Comparison of ENCODE assay signal across 20 cellular contexts in genomic region chr7:151783958-151784575, GRCh38.
"Had no signal": no experiment of that assay in that cellular context is flagged by ENCODE, and none has a peak within 500 bp of the region (broad histone marks: within the 10 kb centered on the region; RNA-seq: fewer than 3 reads in every experiment).

No MANE protein-coding gene starts in this region.

- DNase-seq: effector memory CD8-positive, alpha-beta T cell; gastrocnemius medialis; immature natural killer cell; left ventricle myocardium superior; naive thymus-derived CD4-positive, alpha-beta T cell; nephron progenitor cell; stimulated activated CD4-positive, alpha-beta T cell treated with anti-CD3 and anti-CD28 coated beads, Interleukin-4, amount 100 ng/mL, for 1 hour; stimulated activated CD8-positive, alpha-beta memory T cell treated with anti-CD3 and anti-CD28 coated beads, Interleukin-4, amount 100 ng/mL, for 48 hours; tibial artery; upper lobe of left lung; uterus had no signal

- H3K27ac ChIP-seq: epithelial cell of prostate, esophagus muscularis mucosa, gastrocnemius medialis, right atrium auricular region, tibial artery, upper lobe of left lung, uterus had no signal

- ATAC-seq: effector memory CD8-positive, alpha-beta T cell; gastrocnemius medialis; left cardiac atrium; left ventricle myocardium superior; naive thymus-derived CD4-positive, alpha-beta T cell; stimulated activated memory B cell treated with anti-CD40 and anti-IgM and Interleukin-4, amounts not matched to agents 10 μg/mL and 1 μg/mL and 100 μg/mL, for 72 hours had no signal

- H3K36me3 ChIP-seq: gastrocnemius medialis, right atrium auricular region, uterus had no signal

- H3K27ac Mint-ChIP-seq: dendritic cell treated with granulocyte-macrophage colony-stimulating factor and Interleukin-4, amounts not matched to agents 40 ng/mL and 50 ng/mL, for 4 days; immature natural killer cell; nephron progenitor cell had no signal

- H3K27me3 ChIP-seq: esophagus muscularis mucosa, gastrocnemius medialis, right atrium auricular region, tibial artery, upper lobe of left lung, uterus had no signal

- H3K4me1 ChIP-seq: uterus had no signal

- H3K27me3 Mint-ChIP-seq: dendritic cell treated with granulocyte-macrophage colony-stimulating factor and Interleukin-4, amounts not matched to agents 40 ng/mL and 50 ng/mL, for 4 days; effector memory CD8-positive, alpha-beta T cell; stimulated activated memory B cell treated with anti-CD40 and anti-IgM and Interleukin-4, amounts not matched to agents 10 μg/mL and 1 μg/mL and 100 μg/mL, for 72 hours; stimulated activated naive CD8-positive, alpha-beta T cell treated with anti-CD3 and anti-CD28 coated beads, Interleukin-15, Interleukin-2, amounts not matched to agents 100 ng/mL and 50 ng/mL, for 24 hours had no signal

- H3K9me3 ChIP-seq: esophagus muscularis mucosa, gastrocnemius medialis, right atrium auricular region, tibial artery, upper lobe of left lung, uterus had no signal

- H3K9me3 Mint-ChIP-seq: dendritic cell treated with granulocyte-macrophage colony-stimulating factor and Interleukin-4, amounts not matched to agents 40 ng/mL and 50 ng/mL, for 4 days; effector memory CD8-positive, alpha-beta T cell; immature natural killer cell; nephron progenitor cell; stimulated activated memory B cell treated with anti-CD40 and anti-IgM and Interleukin-4, amounts not matched to agents 10 μg/mL and 1 μg/mL and 100 μg/mL, for 72 hours; stimulated activated naive CD8-positive, alpha-beta T cell treated with anti-CD3 and anti-CD28 coated beads, Interleukin-15, Interleukin-2, amounts not matched to agents 100 ng/mL and 50 ng/mL, for 24 hours had no signal

- FAIRE-seq: colon, keratinocyte had no signal

- H3K4me3 Mint-ChIP-seq: dendritic cell treated with granulocyte-macrophage colony-stimulating factor and Interleukin-4, amounts not matched to agents 40 ng/mL and 50 ng/mL, for 4 days; nephron progenitor cell had no signal

- H3K4me3 ChIP-seq: gastrocnemius medialis, right atrium auricular region, tibial artery, uterus had no signal
